1 cellular context compared by ENCODE assay signal in the genomic region with DNA sequence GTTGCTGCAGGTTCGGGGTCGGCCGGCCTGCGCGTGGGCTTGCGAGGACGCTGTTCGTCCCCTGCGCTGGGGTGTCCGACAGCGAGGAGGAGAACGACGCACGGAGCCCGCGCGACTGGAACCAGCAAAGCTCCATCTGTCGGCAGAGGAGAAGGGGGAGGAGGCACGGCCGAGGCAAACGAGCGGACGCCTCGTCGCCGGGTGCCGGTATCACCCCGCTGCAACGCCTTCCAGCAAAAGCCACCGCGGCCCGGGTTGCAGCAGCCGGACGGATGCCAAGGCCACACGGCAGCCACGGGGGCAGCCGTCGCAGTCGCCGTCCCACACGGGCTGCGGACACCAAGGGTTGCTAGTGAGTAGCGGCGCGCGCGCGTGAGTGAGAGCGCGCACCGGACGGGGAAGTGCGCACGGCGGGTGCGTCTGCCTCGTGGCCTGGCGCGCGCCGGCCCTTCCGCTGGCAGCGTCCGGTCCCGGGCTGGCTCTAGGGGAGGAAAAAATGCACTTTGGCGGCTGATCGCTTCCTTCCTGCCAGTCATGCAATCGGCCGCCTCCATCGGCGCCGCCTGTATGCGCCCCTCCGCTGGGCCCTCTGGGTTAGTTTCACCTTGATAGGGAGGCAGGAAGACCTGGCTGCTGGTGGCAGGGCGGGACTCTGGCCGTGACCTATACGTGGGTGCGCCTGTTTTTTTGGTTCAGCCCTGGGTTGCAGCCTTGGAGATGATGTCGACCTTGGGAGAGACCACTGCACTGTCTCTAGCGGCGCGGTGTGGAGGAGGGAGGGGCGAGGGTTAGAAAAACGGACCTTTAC.
A peak's percentile ranks its signal among the peaks of the same experiment; 100 is the strongest.
TF ChIP-seq lines count a peak whose summit lies in the region.

No MANE protein-coding gene starts in this region.

TF ChIP-seq in HepG2, 621 proteins besides CTCF, POLR2A, EP300 and RAD21 (continued from another document and continues in another):
- TF ChIP-seq, protein P1, sequence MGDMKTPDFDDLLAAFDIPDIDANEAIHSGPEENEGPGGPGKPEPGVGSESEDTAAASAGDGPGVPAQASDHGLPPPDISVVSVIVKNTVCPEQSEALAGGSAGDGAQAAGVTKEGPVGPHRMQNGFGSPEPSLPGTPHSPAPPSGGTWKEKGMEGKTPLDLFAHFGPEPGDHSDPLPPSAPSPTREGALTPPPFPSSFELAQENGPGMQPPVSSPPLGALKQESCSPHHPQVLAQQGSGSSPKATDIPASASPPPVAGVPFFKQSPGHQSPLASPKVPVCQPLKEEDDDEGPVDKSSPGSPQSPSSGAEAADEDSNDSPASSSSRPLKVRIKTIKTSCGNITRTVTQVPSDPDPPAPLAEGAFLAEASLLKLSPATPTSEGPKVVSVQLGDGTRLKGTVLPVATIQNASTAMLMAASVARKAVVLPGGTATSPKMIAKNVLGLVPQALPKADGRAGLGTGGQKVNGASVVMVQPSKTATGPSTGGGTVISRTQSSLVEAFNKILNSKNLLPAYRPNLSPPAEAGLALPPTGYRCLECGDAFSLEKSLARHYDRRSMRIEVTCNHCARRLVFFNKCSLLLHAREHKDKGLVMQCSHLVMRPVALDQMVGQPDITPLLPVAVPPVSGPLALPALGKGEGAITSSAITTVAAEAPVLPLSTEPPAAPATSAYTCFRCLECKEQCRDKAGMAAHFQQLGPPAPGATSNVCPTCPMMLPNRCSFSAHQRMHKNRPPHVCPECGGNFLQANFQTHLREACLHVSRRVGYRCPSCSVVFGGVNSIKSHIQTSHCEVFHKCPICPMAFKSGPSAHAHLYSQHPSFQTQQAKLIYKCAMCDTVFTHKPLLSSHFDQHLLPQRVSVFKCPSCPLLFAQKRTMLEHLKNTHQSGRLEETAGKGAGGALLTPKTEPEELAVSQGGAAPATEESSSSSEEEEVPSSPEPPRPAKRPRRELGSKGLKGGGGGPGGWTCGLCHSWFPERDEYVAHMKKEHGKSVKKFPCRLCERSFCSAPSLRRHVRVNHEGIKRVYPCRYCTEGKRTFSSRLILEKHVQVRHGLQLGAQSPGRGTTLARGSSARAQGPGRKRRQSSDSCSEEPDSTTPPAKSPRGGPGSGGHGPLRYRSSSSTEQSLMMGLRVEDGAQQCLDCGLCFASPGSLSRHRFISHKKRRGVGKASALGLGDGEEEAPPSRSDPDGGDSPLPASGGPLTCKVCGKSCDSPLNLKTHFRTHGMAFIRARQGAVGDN (CRISPR knock-in tag; IDR thresholded peaks at IDR 0.05): peak; percentile 96
- TF ChIP-seq HNRNPLL (IDR thresholded peaks at IDR 0.05; ENCODE audit: low read depth, low read length, poor library complexity, severe bottlenecking) (peak; percentile 97), MBNL3 (CRISPR knock-in tag; conservative IDR thresholded peaks at IDR 0.05) (no peak), HOXA9 (CRISPR knock-in tag; IDR thresholded peaks at IDR 0.05; ENCODE audit: borderline replicate concordance) (0 out of 2 replicates have a peak, but pooled peaks have one; percentile 67), GABPA (IDR thresholded peaks at IDR 0.05; ENCODE audit: low read depth, low read length) (peak; percentile 45; the same call in 1 of the 2 replicates), GABPA (CRISPR knock-in tag; IDR thresholded peaks at IDR 0.05; ENCODE audit: low read depth) (no peak), SUZ12 (IDR thresholded peaks at IDR 0.05; ENCODE audit: low read depth, low read length) (no peak), FOXA1 (IDR thresholded peaks at IDR 0.05) (no peak), FOXA1 (CRISPR knock-in tag; IDR thresholded peaks at IDR 0.05) (no peak), DPF2 (CRISPR knock-in tag; IDR thresholded peaks at IDR 0.05; ENCODE audit: borderline replicate concordance, low read depth) (no peak), NFIB (CRISPR knock-in tag; IDR thresholded peaks at IDR 0.05; ENCODE audit: borderline replicate concordance) (no peak), TP53 (CRISPR knock-in tag; conservative IDR thresholded peaks at IDR 0.05) (no peak), ZFP1 (CRISPR knock-in tag; IDR thresholded peaks at IDR 0.05) (no peak), RBFOX2 (IDR thresholded peaks at IDR 0.05; ENCODE audit: low read depth, low read length) (peak; percentile 94), ZNF607 (CRISPR knock-in tag; IDR thresholded peaks at IDR 0.05; ENCODE audit: borderline replicate concordance) (0 out of 2 replicates have a peak, but pooled peaks have one; percentile 39), ZNF136 (CRISPR knock-in tag; IDR thresholded peaks at IDR 0.05; ENCODE audit: low read depth) (no peak; the same call in 1 of the 2 replicates), MAF1 (CRISPR knock-in tag; IDR thresholded peaks at IDR 0.05; ENCODE audit: borderline replicate concordance) (0 out of 2 replicates have a peak, but pooled peaks have one; percentile 35), EEA1 (CRISPR knock-in tag; IDR thresholded peaks at IDR 0.05; ENCODE audit: borderline replicate concordance) (no peak), GATA4 (IDR thresholded peaks at IDR 0.05; ENCODE audit: borderline replicate concordance, low read depth) (no peak), SNAPC2 (CRISPR knock-in tag; IDR thresholded peaks at IDR 0.05) (0 out of 2 replicates have a peak, but pooled peaks have one; percentile 46), KDM4B (CRISPR knock-in tag; IDR thresholded peaks at IDR 0.05) (no peak; the same call in 1 of the 2 replicates), THAP11 (CRISPR knock-in tag; IDR thresholded peaks at IDR 0.05) (peak; percentile 26; the same call in 1 of the 2 replicates), ZNF138 (CRISPR knock-in tag; IDR thresholded peaks at IDR 0.05; ENCODE audit: low read depth) (no peak), ZNF12 (CRISPR knock-in tag; IDR thresholded peaks at IDR 0.05) (peak; percentile 62), MEIS1 (CRISPR knock-in tag; IDR thresholded peaks at IDR 0.05; ENCODE audit: borderline replicate concordance) (peak; percentile 63; the same call in 1 of the 2 replicates), XBP1 (CRISPR knock-in tag; IDR thresholded peaks at IDR 0.05) (no peak), ZBTB42 (CRISPR knock-in tag; IDR thresholded peaks at IDR 0.05) (no peak), CBX5 (CRISPR knock-in tag; IDR thresholded peaks at IDR 0.05; ENCODE audit: borderline replicate concordance) (peak; percentile 27; the same call in 1 of the 2 replicates)
- TF ChIP-seq, protein P2, sequence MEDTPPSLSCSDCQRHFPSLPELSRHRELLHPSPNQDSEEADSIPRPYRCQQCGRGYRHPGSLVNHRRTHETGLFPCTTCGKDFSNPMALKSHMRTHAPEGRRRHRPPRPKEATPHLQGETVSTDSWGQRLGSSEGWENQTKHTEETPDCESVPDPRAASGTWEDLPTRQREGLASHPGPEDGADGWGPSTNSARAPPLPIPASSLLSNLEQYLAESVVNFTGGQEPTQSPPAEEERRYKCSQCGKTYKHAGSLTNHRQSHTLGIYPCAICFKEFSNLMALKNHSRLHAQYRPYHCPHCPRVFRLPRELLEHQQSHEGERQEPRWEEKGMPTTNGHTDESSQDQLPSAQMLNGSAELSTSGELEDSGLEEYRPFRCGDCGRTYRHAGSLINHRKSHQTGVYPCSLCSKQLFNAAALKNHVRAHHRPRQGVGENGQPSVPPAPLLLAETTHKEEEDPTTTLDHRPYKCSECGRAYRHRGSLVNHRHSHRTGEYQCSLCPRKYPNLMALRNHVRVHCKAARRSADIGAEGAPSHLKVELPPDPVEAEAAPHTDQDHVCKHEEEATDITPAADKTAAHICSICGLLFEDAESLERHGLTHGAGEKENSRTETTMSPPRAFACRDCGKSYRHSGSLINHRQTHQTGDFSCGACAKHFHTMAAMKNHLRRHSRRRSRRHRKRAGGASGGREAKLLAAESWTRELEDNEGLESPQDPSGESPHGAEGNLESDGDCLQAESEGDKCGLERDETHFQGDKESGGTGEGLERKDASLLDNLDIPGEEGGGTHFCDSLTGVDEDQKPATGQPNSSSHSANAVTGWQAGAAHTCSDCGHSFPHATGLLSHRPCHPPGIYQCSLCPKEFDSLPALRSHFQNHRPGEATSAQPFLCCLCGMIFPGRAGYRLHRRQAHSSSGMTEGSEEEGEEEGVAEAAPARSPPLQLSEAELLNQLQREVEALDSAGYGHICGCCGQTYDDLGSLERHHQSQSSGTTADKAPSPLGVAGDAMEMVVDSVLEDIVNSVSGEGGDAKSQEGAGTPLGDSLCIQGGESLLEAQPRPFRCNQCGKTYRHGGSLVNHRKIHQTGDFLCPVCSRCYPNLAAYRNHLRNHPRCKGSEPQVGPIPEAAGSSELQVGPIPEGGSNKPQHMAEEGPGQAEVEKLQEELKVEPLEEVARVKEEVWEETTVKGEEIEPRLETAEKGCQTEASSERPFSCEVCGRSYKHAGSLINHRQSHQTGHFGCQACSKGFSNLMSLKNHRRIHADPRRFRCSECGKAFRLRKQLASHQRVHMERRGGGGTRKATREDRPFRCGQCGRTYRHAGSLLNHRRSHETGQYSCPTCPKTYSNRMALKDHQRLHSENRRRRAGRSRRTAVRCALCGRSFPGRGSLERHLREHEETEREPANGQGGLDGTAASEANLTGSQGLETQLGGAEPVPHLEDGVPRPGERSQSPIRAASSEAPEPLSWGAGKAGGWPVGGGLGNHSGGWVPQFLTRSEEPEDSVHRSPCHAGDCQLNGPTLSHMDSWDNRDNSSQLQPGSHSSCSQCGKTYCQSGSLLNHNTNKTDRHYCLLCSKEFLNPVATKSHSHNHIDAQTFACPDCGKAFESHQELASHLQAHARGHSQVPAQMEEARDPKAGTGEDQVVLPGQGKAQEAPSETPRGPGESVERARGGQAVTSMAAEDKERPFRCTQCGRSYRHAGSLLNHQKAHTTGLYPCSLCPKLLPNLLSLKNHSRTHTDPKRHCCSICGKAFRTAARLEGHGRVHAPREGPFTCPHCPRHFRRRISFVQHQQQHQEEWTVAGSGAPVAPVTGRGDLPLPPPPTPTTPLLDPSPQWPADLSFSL (CRISPR knock-in tag; IDR thresholded peaks at IDR 0.05): no peak
- TF ChIP-seq, protein P3, sequence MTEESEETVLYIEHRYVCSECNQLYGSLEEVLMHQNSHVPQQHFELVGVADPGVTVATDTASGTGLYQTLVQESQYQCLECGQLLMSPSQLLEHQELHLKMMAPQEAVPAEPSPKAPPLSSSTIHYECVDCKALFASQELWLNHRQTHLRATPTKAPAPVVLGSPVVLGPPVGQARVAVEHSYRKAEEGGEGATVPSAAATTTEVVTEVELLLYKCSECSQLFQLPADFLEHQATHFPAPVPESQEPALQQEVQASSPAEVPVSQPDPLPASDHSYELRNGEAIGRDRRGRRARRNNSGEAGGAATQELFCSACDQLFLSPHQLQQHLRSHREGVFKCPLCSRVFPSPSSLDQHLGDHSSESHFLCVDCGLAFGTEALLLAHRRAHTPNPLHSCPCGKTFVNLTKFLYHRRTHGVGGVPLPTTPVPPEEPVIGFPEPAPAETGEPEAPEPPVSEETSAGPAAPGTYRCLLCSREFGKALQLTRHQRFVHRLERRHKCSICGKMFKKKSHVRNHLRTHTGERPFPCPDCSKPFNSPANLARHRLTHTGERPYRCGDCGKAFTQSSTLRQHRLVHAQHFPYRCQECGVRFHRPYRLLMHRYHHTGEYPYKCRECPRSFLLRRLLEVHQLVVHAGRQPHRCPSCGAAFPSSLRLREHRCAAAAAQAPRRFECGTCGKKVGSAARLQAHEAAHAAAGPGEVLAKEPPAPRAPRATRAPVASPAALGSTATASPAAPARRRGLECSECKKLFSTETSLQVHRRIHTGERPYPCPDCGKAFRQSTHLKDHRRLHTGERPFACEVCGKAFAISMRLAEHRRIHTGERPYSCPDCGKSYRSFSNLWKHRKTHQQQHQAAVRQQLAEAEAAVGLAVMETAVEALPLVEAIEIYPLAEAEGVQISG (CRISPR knock-in tag; IDR thresholded peaks at IDR 0.05): no peak; the same call in 1 of the 2 replicates
- TF ChIP-seq, protein P4, sequence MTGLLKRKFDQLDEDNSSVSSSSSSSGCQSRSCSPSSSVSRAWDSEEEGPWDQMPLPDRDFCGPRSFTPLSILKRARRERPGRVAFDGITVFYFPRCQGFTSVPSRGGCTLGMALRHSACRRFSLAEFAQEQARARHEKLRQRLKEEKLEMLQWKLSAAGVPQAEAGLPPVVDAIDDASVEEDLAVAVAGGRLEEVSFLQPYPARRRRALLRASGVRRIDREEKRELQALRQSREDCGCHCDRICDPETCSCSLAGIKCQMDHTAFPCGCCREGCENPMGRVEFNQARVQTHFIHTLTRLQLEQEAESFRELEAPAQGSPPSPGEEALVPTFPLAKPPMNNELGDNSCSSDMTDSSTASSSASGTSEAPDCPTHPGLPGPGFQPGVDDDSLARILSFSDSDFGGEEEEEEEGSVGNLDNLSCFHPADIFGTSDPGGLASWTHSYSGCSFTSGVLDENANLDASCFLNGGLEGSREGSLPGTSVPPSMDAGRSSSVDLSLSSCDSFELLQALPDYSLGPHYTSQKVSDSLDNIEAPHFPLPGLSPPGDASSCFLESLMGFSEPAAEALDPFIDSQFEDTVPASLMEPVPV (CRISPR knock-in tag; IDR thresholded peaks at IDR 0.05): peak; percentile 66; the same call in 1 of the 2 replicates
- TF ChIP-seq, protein P5, sequence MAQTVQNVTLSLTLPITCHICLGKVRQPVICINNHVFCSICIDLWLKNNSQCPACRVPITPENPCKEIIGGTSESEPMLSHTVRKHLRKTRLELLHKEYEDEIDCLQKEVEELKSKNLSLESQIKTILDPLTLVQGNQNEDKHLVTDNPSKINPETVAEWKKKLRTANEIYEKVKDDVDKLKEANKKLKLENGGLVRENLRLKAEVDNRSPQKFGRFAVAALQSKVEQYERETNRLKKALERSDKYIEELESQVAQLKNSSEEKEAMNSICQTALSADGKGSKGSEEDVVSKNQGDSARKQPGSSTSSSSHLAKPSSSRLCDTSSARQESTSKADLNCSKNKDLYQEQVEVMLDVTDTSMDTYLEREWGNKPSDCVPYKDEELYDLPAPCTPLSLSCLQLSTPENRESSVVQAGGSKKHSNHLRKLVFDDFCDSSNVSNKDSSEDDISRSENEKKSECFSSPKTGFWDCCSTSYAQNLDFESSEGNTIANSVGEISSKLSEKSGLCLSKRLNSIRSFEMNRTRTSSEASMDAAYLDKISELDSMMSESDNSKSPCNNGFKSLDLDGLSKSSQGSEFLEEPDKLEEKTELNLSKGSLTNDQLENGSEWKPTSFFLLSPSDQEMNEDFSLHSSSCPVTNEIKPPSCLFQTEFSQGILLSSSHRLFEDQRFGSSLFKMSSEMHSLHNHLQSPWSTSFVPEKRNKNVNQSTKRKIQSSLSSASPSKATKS (CRISPR knock-in tag; IDR thresholded peaks at IDR 0.05): no peak
- TF ChIP-seq, protein P6, sequence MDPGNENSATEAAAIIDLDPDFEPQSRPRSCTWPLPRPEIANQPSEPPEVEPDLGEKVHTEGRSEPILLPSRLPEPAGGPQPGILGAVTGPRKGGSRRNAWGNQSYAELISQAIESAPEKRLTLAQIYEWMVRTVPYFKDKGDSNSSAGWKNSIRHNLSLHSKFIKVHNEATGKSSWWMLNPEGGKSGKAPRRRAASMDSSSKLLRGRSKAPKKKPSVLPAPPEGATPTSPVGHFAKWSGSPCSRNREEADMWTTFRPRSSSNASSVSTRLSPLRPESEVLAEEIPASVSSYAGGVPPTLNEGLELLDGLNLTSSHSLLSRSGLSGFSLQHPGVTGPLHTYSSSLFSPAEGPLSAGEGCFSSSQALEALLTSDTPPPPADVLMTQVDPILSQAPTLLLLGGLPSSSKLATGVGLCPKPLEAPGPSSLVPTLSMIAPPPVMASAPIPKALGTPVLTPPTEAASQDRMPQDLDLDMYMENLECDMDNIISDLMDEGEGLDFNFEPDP (CRISPR knock-in tag; conservative IDR thresholded peaks at IDR 0.05): no peak
- TF ChIP-seq, protein P7, sequence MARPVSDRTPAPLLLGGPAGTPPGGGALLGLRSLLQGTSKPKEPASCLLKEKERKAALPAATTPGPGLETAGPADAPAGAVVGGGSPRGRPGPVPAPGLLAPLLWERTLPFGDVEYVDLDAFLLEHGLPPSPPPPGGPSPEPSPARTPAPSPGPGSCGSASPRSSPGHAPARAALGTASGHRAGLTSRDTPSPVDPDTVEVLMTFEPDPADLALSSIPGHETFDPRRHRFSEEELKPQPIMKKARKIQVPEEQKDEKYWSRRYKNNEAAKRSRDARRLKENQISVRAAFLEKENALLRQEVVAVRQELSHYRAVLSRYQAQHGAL (CRISPR knock-in tag; IDR thresholded peaks at IDR 0.05; ENCODE audit: not compliant biosample characterization): peak; percentile 48
